8 cellular contexts compared by ENCODE assay signal in the genomic region with DNA sequence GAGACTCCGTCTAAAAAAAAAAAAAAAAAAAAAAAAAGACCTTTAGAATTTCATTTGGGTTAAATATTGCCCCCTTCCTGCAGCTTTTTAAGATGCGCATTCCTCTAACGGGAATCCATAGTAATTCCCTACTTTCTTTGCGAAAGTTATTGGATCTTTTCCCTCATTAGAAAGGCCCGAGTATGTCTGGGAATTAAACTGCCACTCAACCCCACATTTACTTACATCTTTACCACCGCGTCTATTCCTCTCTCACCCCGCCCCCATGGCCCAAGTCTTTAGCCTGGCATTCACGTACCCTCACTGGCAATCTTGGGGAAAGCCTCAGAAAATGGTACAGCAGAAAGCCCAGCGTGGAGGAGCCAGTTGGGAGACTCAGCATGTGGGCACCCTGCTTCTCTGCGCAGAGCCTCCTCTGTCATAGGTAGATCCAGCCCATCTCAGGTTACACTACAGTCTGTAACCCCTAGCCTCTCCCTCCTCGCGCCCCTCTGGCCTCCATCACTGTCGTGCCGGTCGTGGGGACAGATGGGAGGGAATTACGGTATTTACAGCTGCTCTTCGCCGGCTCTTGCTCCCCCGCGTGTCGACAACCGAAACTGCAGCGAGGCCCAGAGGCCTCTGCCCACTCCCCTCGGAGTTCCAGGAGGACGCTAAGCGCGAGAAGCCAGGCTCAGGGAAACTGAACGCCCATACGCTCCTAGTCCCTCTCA. TPM values are rescaled to one million over a fixed set of nuclear protein-coding genes. Genes with fewer than 3 reads are reported as not detected.
DNase-seq lines count a peak whose midpoint lies in the region; ATAC-seq and TF ChIP-seq lines count a peak whose summit lies in the region.

No MANE protein-coding gene starts in this region.

- no peaks in the 10 kb centered on the region for H3K27me3 Mint-ChIP-seq in central memory CD8-positive, alpha-beta T cell

- H3K4me3 ChIP-seq in Jurkat, Clone E6-1 (ENCODE audit: low read length): peak overlapping the region; percentile 39

- H3K36me3 Mint-ChIP-seq in central memory CD8-positive, alpha-beta T cell (ENCODE audit: insufficient read depth): peaks cover 3% of the 10 kb centered on the region

- H3K4me1 Mint-ChIP-seq in central memory CD8-positive, alpha-beta T cell: peaks cover 44% of the 10 kb centered on the region

- peak; percentile 87 for DNase-seq in GM10266 (ENCODE audit: extremely low spot score)
- peak; percentile 50 for DNase-seq in Jurkat, Clone E6-1 (ENCODE audit: low read depth, low spot score)
- DNase-seq in activated CD4-positive, CD25-positive, alpha-beta regulatory T cell treated with anti-CD3 and anti-CD28 coated beads, Interleukin-2, amount 50 U/mL, for 72 hours: peak; percentile 80
- peak; percentile 57 to 60 for DNase-seq in central memory CD8-positive, alpha-beta T cell (ENCODE audit: low spot score in 2 of 2)
- peak; percentile 97 for DNase-seq in islet precursor cell
- DNase-seq in stimulated activated CD4-positive, alpha-beta T cell treated with anti-CD3 and anti-CD28 coated beads, Interleukin-12 subunit alpha, Interleukin-12 subunit beta, amount 100 ng/mL, for 4 hours: peak; percentile 78
- DNase-seq in cerebellar cortex (ENCODE audit: low spot score): no peak

- peaks cover 6% of the 10 kb centered on the region for H3K9me3 Mint-ChIP-seq in central memory CD8-positive, alpha-beta T cell

- no peak for ATAC-seq in central memory CD8-positive, alpha-beta T cell (replicated peaks; ENCODE audit: extremely low read depth, poor library complexity, severe bottlenecking)
- no peak for ATAC-seq in GM18505 (IDR thresholded peaks at IDR 0.05; ENCODE audit: unreplicated experiment)

- H3K27ac Mint-ChIP-seq in central memory CD8-positive, alpha-beta T cell (ENCODE audit: low read depth): peak overlapping the region; percentile 75

- TF ChIP-seq POLR2A in GM18505 (IDR thresholded peaks at IDR 0.05; ENCODE audit: borderline replicate concordance, extremely low read depth, insufficient read depth, insufficient read length): no peak

- TF ChIP-seq CTCF in GM10266 (IDR thresholded peaks at IDR 0.05; ENCODE audit: control insufficient read depth, insufficient read depth, low read depth, missing control alignments): peak; percentile 82

- peak overlapping the region; percentile 72 for H3K4me3 Mint-ChIP-seq in central memory CD8-positive, alpha-beta T cell

RNA-seq across cellular contexts. Expression of gene ANKDD1A, which starts 6.4 kb away (rescaled TPM):
- 1.2 TPM for polyA plus RNA-seq in Jurkat, Clone E6-1 (2012; ENCODE audit: insufficient read depth, insufficient read length)
